1 cellular context compared by ENCODE assay signal in the genomic region with DNA sequence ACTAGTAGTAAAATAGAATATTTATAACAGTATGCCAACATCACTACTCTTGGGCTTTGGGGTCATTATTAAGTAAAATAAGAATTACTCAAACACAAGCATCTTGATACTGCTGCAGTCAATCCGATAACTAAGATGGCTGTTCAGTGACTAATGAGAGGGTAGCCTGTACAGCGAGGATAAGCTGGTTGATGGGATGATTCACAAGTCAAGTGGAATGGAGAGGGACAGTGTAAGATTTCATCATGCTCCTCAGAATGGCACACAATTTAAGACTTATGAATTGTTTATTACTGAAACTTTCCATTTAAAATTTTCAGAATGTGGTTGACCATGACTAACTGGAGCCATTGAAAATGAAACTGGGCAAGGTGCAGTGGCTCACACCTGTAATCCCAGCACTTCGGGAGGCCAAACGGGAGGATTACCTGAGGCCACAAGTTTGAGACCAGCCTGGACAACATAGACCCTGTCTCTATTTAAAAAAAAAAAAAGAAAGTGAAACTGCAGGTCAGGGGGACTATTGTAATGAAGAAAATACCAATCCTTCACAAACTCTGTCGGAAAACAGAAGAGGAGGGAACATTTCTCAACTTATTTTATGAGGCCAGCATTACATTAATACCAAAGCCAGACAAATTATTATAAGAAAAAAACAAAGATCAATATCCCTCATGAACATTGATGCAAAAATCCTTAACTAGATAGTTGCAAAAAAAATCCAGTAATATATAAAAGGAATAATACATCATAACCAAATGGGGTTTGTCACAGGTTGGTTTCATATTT.
TF ChIP-seq lines count a peak whose summit lies in the region.

No MANE protein-coding gene starts in this region.

TF ChIP-seq in K562, 482 proteins besides CTCF, POLR2A, EP300 and RAD21 (continues in another document):
- TF ChIP-seq, protein P1, sequence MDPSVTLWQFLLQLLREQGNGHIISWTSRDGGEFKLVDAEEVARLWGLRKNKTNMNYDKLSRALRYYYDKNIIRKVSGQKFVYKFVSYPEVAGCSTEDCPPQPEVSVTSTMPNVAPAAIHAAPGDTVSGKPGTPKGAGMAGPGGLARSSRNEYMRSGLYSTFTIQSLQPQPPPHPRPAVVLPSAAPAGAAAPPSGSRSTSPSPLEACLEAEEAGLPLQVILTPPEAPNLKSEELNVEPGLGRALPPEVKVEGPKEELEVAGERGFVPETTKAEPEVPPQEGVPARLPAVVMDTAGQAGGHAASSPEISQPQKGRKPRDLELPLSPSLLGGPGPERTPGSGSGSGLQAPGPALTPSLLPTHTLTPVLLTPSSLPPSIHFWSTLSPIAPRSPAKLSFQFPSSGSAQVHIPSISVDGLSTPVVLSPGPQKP (CRISPR knock-in tag; IDR thresholded peaks at IDR 0.05) = no peak
- no peak for TF ChIP-seq BCL6 (CRISPR knock-in tag; IDR thresholded peaks at IDR 0.05)
- TF ChIP-seq NFRKB (IDR thresholded peaks at IDR 0.05; ENCODE audit: low read depth) = peak; percentile 97
- TF ChIP-seq TARDBP (IDR thresholded peaks at IDR 0.05) = peak; percentile 74; the same call in 1 of the 2 replicates
- peak; percentile 99 for TF ChIP-seq JUND (IDR thresholded peaks at IDR 0.05; ENCODE audit: borderline replicate concordance, low read depth, low read length)
- TF ChIP-seq JUND (tag; IDR thresholded peaks at IDR 0.05; ENCODE audit: borderline replicate concordance, low read depth, low read length) = peak; percentile 98
- TF ChIP-seq HDAC3 (IDR thresholded peaks at IDR 0.05; ENCODE audit: borderline replicate concordance, partially characterized antibody) = peak; percentile 70
- TF ChIP-seq ZNF583 (CRISPR knock-in tag; IDR thresholded peaks at IDR 0.05) = 0 out of 2 replicates have a peak, but pooled peaks have one; percentile 39
- peak; percentile 75 for TF ChIP-seq RNF2 (IDR thresholded peaks at IDR 0.05)
- TF ChIP-seq SMARCC2 (IDR thresholded peaks at IDR 0.05; ENCODE audit: low read depth) = peak; percentile 98
- TF ChIP-seq, protein P2, sequence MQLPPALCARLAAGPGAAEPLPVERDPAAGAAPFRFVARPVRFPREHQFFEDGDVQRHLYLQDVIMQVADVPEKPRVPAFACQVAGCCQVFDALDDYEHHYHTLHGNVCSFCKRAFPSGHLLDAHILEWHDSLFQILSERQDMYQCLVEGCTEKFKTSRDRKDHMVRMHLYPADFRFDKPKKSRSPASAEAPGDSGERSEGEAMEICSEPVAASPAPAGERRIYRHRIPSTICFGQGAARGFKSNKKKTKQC (CRISPR knock-in tag; IDR thresholded peaks at IDR 0.05) = no peak
- TF ChIP-seq SMARCA4 (IDR thresholded peaks at IDR 0.05) = peak; percentile 99
- TF ChIP-seq MYC (IDR thresholded peaks at IDR 0.05; ENCODE audit: low read depth, low read length) = peak; percentile 84
- no peak for TF ChIP-seq MYC (CRISPR knock-in tag; IDR thresholded peaks at IDR 0.05; ENCODE audit: borderline replicate concordance, low read depth)
- TF ChIP-seq CTBP1 (IDR thresholded peaks at IDR 0.05; ENCODE audit: borderline replicate concordance) = peak; percentile 41; the same call in 1 of the 2 replicates
- TF ChIP-seq TEAD4 (IDR thresholded peaks at IDR 0.05; ENCODE audit: low read length) = peak; percentile 94
- TF ChIP-seq TEAD4 (CRISPR knock-in tag; IDR thresholded peaks at IDR 0.05; ENCODE audit: borderline replicate concordance) = no peak
- TF ChIP-seq, protein P3, sequence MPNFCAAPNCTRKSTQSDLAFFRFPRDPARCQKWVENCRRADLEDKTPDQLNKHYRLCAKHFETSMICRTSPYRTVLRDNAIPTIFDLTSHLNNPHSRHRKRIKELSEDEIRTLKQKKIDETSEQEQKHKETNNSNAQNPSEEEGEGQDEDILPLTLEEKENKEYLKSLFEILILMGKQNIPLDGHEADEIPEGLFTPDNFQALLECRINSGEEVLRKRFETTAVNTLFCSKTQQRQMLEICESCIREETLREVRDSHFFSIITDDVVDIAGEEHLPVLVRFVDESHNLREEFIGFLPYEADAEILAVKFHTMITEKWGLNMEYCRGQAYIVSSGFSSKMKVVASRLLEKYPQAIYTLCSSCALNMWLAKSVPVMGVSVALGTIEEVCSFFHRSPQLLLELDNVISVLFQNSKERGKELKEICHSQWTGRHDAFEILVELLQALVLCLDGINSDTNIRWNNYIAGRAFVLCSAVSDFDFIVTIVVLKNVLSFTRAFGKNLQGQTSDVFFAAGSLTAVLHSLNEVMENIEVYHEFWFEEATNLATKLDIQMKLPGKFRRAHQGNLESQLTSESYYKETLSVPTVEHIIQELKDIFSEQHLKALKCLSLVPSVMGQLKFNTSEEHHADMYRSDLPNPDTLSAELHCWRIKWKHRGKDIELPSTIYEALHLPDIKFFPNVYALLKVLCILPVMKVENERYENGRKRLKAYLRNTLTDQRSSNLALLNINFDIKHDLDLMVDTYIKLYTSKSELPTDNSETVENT (CRISPR knock-in tag; IDR thresholded peaks at IDR 0.05) = no peak
- peak; percentile 72 for TF ChIP-seq SOX6 (IDR thresholded peaks at IDR 0.05)
- peak; percentile 82 for TF ChIP-seq GATAD2B (IDR thresholded peaks at IDR 0.05; ENCODE audit: borderline replicate concordance)
- peak; percentile 88 for TF ChIP-seq STAT5A (IDR thresholded peaks at IDR 0.05; ENCODE audit: borderline replicate concordance, low read length)
- TF ChIP-seq, protein P4, sequence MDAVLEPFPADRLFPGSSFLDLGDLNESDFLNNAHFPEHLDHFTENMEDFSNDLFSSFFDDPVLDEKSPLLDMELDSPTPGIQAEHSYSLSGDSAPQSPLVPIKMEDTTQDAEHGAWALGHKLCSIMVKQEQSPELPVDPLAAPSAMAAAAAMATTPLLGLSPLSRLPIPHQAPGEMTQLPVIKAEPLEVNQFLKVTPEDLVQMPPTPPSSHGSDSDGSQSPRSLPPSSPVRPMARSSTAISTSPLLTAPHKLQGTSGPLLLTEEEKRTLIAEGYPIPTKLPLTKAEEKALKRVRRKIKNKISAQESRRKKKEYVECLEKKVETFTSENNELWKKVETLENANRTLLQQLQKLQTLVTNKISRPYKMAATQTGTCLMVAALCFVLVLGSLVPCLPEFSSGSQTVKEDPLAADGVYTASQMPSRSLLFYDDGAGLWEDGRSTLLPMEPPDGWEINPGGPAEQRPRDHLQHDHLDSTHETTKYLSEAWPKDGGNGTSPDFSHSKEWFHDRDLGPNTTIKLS (IDR thresholded peaks at IDR 0.05; ENCODE audit: borderline replicate concordance, low read depth) = no peak
- TF ChIP-seq CBFA2T2 (conservative IDR thresholded peaks at IDR 0.05) = peak; percentile 83
- no peak for TF ChIP-seq ZKSCAN3 (CRISPR knock-in tag; IDR thresholded peaks at IDR 0.05)
- 0 out of 2 replicates have a peak, but pooled peaks have one; percentile 35 for TF ChIP-seq MYNN (IDR thresholded peaks at IDR 0.05)
- TF ChIP-seq MYNN (CRISPR knock-in tag; IDR thresholded peaks at IDR 0.05) = no peak
- peak; percentile 88 for TF ChIP-seq NEUROD1 (IDR thresholded peaks at IDR 0.05; ENCODE audit: borderline replicate concordance, low read depth, low read length, partially characterized antibody)
- peak; percentile 72 for TF ChIP-seq ZNF584 (CRISPR knock-in tag; IDR thresholded peaks at IDR 0.05; ENCODE audit: low read depth)
- peak; percentile 59; the same call in 1 of the 2 replicates for TF ChIP-seq MECOM (CRISPR knock-in tag; IDR thresholded peaks at IDR 0.05)
- peak; percentile 84 for TF ChIP-seq ADNP (tag; IDR thresholded peaks at IDR 0.05)
- TF ChIP-seq, protein P5, sequence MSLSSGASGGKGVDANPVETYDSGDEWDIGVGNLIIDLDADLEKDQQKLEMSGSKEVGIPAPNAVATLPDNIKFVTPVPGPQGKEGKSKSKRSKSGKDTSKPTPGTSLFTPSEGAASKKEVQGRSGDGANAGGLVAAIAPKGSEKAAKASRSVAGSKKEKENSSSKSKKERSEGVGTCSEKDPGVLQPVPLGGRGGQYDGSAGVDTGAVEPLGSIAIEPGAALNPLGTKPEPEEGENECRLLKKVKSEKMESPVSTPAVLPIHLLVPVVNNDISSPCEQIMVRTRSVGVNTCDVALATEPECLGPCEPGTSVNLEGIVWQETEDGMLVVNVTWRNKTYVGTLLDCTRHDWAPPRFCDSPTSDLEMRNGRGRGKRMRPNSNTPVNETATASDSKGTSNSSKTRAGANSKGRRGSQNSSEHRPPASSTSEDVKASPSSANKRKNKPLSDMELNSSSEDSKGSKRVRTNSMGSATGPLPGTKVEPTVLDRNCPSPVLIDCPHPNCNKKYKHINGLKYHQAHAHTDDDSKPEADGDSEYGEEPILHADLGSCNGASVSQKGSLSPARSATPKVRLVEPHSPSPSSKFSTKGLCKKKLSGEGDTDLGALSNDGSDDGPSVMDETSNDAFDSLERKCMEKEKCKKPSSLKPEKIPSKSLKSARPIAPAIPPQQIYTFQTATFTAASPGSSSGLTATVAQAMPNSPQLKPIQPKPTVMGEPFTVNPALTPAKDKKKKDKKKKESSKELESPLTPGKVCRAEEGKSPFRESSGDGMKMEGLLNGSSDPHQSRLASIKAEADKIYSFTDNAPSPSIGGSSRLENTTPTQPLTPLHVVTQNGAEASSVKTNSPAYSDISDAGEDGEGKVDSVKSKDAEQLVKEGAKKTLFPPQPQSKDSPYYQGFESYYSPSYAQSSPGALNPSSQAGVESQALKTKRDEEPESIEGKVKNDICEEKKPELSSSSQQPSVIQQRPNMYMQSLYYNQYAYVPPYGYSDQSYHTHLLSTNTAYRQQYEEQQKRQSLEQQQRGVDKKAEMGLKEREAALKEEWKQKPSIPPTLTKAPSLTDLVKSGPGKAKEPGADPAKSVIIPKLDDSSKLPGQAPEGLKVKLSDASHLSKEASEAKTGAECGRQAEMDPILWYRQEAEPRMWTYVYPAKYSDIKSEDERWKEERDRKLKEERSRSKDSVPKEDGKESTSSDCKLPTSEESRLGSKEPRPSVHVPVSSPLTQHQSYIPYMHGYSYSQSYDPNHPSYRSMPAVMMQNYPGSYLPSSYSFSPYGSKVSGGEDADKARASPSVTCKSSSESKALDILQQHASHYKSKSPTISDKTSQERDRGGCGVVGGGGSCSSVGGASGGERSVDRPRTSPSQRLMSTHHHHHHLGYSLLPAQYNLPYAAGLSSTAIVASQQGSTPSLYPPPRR (CRISPR knock-in tag; IDR thresholded peaks at IDR 0.05; ENCODE audit: borderline replicate concordance) = peak; percentile 49; the same call in 1 of the 2 replicates
- TF ChIP-seq TCF3 (CRISPR knock-in tag; IDR thresholded peaks at IDR 0.05) = peak; percentile 95
- peak in 1 of 2 experiments; percentile 56; a peak in 2 of 4 replicates for TF ChIP-seq TEAD1 (CRISPR knock-in tag; IDR thresholded peaks at IDR 0.05)
- TF ChIP-seq, protein P6, sequence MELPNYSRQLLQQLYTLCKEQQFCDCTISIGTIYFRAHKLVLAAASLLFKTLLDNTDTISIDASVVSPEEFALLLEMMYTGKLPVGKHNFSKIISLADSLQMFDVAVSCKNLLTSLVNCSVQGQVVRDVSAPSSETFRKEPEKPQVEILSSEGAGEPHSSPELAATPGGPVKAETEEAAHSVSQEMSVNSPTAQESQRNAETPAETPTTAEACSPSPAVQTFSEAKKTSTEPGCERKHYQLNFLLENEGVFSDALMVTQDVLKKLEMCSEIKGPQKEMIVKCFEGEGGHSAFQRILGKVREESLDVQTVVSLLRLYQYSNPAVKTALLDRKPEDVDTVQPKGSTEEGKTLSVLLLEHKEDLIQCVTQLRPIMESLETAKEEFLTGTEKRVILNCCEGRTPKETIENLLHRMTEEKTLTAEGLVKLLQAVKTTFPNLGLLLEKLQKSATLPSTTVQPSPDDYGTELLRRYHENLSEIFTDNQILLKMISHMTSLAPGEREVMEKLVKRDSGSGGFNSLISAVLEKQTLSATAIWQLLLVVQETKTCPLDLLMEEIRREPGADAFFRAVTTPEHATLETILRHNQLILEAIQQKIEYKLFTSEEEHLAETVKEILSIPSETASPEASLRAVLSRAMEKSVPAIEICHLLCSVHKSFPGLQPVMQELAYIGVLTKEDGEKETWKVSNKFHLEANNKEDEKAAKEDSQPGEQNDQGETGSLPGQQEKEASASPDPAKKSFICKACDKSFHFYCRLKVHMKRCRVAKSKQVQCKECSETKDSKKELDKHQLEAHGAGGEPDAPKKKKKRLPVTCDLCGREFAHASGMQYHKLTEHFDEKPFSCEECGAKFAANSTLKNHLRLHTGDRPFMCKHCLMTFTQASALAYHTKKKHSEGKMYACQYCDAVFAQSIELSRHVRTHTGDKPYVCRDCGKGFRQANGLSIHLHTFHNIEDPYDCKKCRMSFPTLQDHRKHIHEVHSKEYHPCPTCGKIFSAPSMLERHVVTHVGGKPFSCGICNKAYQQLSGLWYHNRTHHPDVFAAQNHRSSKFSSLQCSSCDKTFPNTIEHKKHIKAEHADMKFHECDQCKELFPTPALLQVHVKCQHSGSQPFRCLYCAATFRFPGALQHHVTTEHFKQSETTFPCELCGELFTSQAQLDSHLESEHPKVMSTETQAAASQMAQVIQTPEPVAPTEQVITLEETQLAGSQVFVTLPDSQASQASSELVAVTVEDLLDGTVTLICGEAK (IDR thresholded peaks at IDR 0.05) = no peak
- TF ChIP-seq, protein P6 (CRISPR knock-in tag; IDR thresholded peaks at IDR 0.05) = no peak
- TF ChIP-seq ILF3 (IDR thresholded peaks at IDR 0.05; ENCODE audit: borderline replicate concordance) = 0 out of 2 replicates have a peak, but pooled peaks have one; percentile 51
